Comparison of ENCODE assay signal across 8 cellular contexts in the genomic region with DNA sequence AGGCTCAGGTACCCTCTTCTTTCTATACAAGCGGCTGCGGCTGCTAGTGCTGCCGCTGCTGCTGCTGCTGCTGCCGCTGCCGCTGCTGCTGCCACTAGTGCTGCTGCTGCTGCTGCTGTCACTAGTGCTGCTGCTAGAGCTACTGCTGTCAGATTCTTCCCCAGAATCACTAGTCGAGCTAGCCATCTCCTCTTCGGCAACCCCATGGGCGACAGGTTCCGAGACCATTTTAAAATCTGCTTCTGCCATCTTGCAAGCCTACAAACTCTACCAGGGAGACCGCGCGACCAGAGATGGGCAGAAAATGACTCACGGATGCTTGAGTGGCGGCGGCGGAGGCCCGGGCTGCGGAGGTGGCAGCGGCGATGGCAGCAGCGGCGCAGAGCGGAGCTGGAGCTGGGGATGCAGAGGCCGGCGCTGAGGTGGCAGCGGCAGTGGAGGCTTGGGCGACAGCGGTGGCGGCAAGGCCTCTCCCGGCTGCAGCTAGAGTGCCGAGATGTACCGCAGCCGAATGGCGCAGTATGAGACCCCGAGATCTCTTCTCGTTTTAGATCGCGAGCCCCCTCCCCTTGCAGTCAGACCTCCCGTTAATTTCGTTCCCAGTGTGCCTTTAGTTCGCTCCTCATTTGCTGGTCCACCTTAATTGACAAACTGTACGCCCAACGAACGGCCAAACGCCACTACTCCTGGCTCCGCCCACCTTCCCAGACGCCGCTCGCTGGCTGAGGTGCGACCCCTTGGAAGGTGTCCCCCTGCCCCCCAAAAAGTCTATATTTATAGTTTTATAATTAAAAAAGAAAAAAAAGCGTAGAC. TPM values are rescaled to one million over a fixed set of nuclear protein-coding genes. Genes with fewer than 3 reads are reported as not detected.
DNase-seq lines count a peak whose midpoint lies in the region; ATAC-seq, FAIRE-seq and TF ChIP-seq lines count a peak whose summit lies in the region.

A gene with protein sequence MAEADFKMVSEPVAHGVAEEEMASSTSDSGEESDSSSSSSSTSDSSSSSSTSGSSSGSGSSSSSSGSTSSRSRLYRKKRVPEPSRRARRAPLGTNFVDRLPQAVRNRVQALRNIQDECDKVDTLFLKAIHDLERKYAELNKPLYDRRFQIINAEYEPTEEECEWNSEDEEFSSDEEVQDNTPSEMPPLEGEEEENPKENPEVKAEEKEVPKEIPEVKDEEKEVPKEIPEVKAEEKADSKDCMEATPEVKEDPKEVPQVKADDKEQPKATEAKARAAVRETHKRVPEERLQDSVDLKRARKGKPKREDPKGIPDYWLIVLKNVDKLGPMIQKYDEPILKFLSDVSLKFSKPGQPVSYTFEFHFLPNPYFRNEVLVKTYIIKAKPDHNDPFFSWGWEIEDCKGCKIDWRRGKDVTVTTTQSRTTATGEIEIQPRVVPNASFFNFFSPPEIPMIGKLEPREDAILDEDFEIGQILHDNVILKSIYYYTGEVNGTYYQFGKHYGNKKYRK (minus strand): TSS at position 523 of the 813 bp plus-strand sequence. CDS start 274 bp downstream, at position 249.

- WGBS in H1 (ENCODE audit: extremely low coverage in 1 of 2, insufficient coverage in 1 of 2, insufficient read length in 1 of 2, insufficient replicate concordance in 2 of 2, low coverage in 1 of 2, low lambda C conversion rate in 2 of 2, missing lambda C conversion rate in 1 of 2), 2 experiments, result 1% methylated on average over 15 of the region's 51 CpGs; no CpG with 5 or more reads in 1 of the 2 experiments

- no peak within 1 kb of the TSS for H2BK12ac ChIP-seq in H1 (ENCODE audit: low read depth, low read length)

- H2AK5ac ChIP-seq in H1 (ENCODE audit: low read depth, low read length), result no peak within 1 kb of the TSS

- peaks cover 0 to 18% of the 10 kb centered on the region in 2 experiments; a peak in 2 of 4 replicates for H3K79me2 ChIP-seq in H1 (ENCODE audit: control insufficient read depth in 1 of 2, insufficient read depth in 2 of 2, low read length in 2 of 2)

- peak within 1 kb of the TSS; percentile 68; the same call in 1 of the 2 replicates for H4K8ac ChIP-seq in H1 (ENCODE audit: extremely low read depth, insufficient read depth, low read length)

- H3K23ac ChIP-seq in H1 (ENCODE audit: insufficient read length), result no peak within 1 kb of the TSS

- peak within 1 kb of the TSS; percentile 90; the same call in 1 of the 2 replicates for H2AFZ ChIP-seq in H1 (ENCODE audit: low read length)

- H3K36me3 ChIP-seq in H1 (ENCODE audit: control insufficient read depth in 2 of 4, insufficient read depth in 4 of 4, low read length in 3 of 4), result no peaks in the 10 kb centered on the region

- no peaks in the 10 kb centered on the region for H4K20me1 ChIP-seq in H1 (replicated peaks in 1 of 2; ENCODE audit: control insufficient read depth in 1 of 2, insufficient read depth in 2 of 2, low read length in 2 of 2)

- no peak within 1 kb of the TSS for H2BK5ac ChIP-seq in H1 (ENCODE audit: low read depth, low read length)

- H3K4me1 ChIP-seq in H1 (replicated peaks in 1 of 4; ENCODE audit: control insufficient read depth in 3 of 4, insufficient read depth in 4 of 4, low read length in 3 of 4), result peaks cover 0 to 3% (median 0%) of the 10 kb centered on the region in 4 experiments; a peak in 3 of 7 replicates

- H4K91ac ChIP-seq in H1 (replicated peaks; ENCODE audit: insufficient read length, low read length), result no peak within 1 kb of the TSS

- H3K4me2 ChIP-seq in H1 (ENCODE audit: insufficient read depth in 1 of 2, low read depth in 2 of 2, low read length in 2 of 2), result peak within 1 kb of the TSS; percentile 69 to 88

- H3K27me3 ChIP-seq in H1 (replicated peaks in 1 of 4; ENCODE audit: control insufficient read depth in 3 of 4, extremely low read depth in 1 of 4, insufficient read depth in 3 of 4, low read length in 3 of 4), result no peaks in the 10 kb centered on the region

- no peak within 1 kb of the TSS for H3K14ac ChIP-seq in H1 (ENCODE audit: insufficient read length)

- DNase-seq in AG08396 (ENCODE audit: low spot score) (peak; percentile 69), NCI-H2171 treated with DMSO at 0.1 percent for 48 hours (lab: John Stamatoyannopoulos, UW) (peak; percentile 95), H1 (ENCODE audit: low read depth in 1 of 2, low spot score in 2 of 2) (peak; percentile 44 to 63), lung microvascular endothelial cell (ENCODE audit: low read depth in 2 of 2) (peak; percentile 23 to 73), SW480 (ENCODE audit: low spot score) (no peak)
- peak; percentile 4 for DNase-seq in activated CD8-positive, alpha-beta memory T cell treated with anti-CD3 and anti-CD28 coated beads, Interleukin-2, amount 50 U/mL, for 1 hour (ENCODE audit: extremely low read depth)
- DNase-seq in stimulated activated CD4-positive, alpha-beta T cell treated with anti-CD3 and anti-CD28 coated beads, TNF-alpha, amount 100 ng/mL, for 24 hours (ENCODE audit: low read depth in 3 of 3), result peak; percentile 12 to 54 (median 24)

- TF ChIP-seq CTCF in H1 (IDR thresholded peaks at IDR 0.05; ENCODE audit: control extremely low read depth in 1 of 3, insufficient read depth in 1 of 3, low read depth in 1 of 3, low read length in 3 of 3), result no peak

- peak within 1 kb of the TSS; percentile 60 to 79 (median 72) for H3K9ac ChIP-seq in H1 (replicated peaks in 1 of 4; ENCODE audit: extremely low read depth in 1 of 4, low read depth in 3 of 4, low read length in 3 of 4)

- POLR2A ChIA-PET in H1 (lab: Charles Lee; ENCODE audit: partially characterized antibody), result interaction anchor here (1.4 kb wide), 1 partner anchor 16 kb away, joined by 3 read pairs; no protein-coding TSS in a partner anchor

- peak within 1 kb of the TSS; percentile 72 to 95 (median 79) for H3K4me3 ChIP-seq in H1 (ENCODE audit: extremely low read depth in 1 of 4, insufficient read depth in 2 of 4, low read depth in 3 of 4, low read length in 4 of 4)

- no peaks in the 10 kb centered on the region for H3K9me3 ChIP-seq in H1 (ENCODE audit: insufficient read depth in 2 of 2, low read depth in 1 of 2, low read length in 1 of 2)

- TF ChIP-seq EP300 in H1 (IDR thresholded peaks at IDR 0.05; ENCODE audit: borderline replicate concordance in 1 of 2, low read depth in 2 of 2, low read length in 2 of 2), result no peak

- no peak within 1 kb of the TSS for H3K27ac ChIP-seq in H1 (ENCODE audit: low read depth, low read length)

- H3K56ac ChIP-seq in H1 (replicated peaks; ENCODE audit: insufficient read length, low read depth, low read length), result no peak within 1 kb of the TSS

- no peak for TF ChIP-seq RAD21 in H1 (IDR thresholded peaks at IDR 0.05 in 1 of 2, conservative IDR thresholded peaks at IDR 0.05 in 1 of 2; ENCODE audit: low read depth in 2 of 2, low read length in 2 of 2)

- H3K18ac ChIP-seq in H1 (ENCODE audit: extremely low read depth, low read length), result no peak within 1 kb of the TSS

- H3K79me1 ChIP-seq in H1 (ENCODE audit: low read depth, low read length), result no peaks in the 10 kb centered on the region

- peak; percentile 24 to 68 for TF ChIP-seq POLR2A in H1 (IDR thresholded peaks at IDR 0.05; ENCODE audit: control extremely low read depth in 1 of 2, low read depth in 2 of 2, low read length in 2 of 2)

- no peak within 1 kb of the TSS for H2BK15ac ChIP-seq in H1 (ENCODE audit: low read length)

- H2BK120ac ChIP-seq in H1 (replicated peaks; ENCODE audit: low read depth, low read length), result no peak within 1 kb of the TSS

- FAIRE-seq in H1 (lab: Jason Lieb, UNC), result peak; percentile 88

- CTCF ChIA-PET in H1 (lab: Charles Lee; ENCODE audit: partially characterized antibody), result interaction anchor here (0.9 kb wide), 1 partner anchor 12 kb away, joined by 3 read pairs; no protein-coding TSS in a partner anchor

- ATAC-seq in GM21825 (IDR thresholded peaks at IDR 0.05; ENCODE audit: unreplicated experiment), result peak; percentile 50

- no peak within 1 kb of the TSS for H3K4ac ChIP-seq in H1 (replicated peaks; ENCODE audit: insufficient read length, low read depth, low read length)

- H4K5ac ChIP-seq in H1 (ENCODE audit: insufficient read length, low read depth, low read length), result no peak within 1 kb of the TSS

- H2BK20ac ChIP-seq in H1 (ENCODE audit: low read length), result no peak within 1 kb of the TSS

- no peaks in the 10 kb centered on the region for H3K23me2 ChIP-seq in H1 (ENCODE audit: low read depth, low read length)

TF ChIP-seq in H1, 55 proteins besides CTCF, POLR2A, EP300 and RAD21 (continues in another document):
- peak; percentile 66 for TF ChIP-seq PHF8 (conservative IDR thresholded peaks at IDR 0.05; ENCODE audit: low read depth, low read length)
- peak; percentile 32 to 47; a peak in 1 of 4 replicates for TF ChIP-seq SIN3A (conservative IDR thresholded peaks at IDR 0.05 in 1 of 2, IDR thresholded peaks at IDR 0.05 in 1 of 2; ENCODE audit: low read depth in 1 of 2, low read length in 2 of 2)
- TF ChIP-seq CHD2 (IDR thresholded peaks at IDR 0.05; ENCODE audit: low read length), result peak; percentile 79
- peak; percentile 67; the same call in 1 of the 2 replicates for TF ChIP-seq SP1 (IDR thresholded peaks at IDR 0.05; ENCODE audit: low read depth, low read length)
- peak; percentile 70 for TF ChIP-seq TAF1 (IDR thresholded peaks at IDR 0.05; ENCODE audit: low read depth, low read length)
- TF ChIP-seq POLR2AphosphoS5 (IDR thresholded peaks at IDR 0.05; ENCODE audit: low read depth, low read length), result peak; percentile 64; the same call in 1 of the 2 replicates
- TF ChIP-seq ASH2L (IDR thresholded peaks at IDR 0.05; ENCODE audit: low read length), result peak; percentile 49
- TF ChIP-seq SRF (IDR thresholded peaks at IDR 0.05; ENCODE audit: low read depth, low read length), result no peak
- peak; percentile 6; the same call in 1 of the 2 replicates for TF ChIP-seq YY1 (IDR thresholded peaks at IDR 0.05; ENCODE audit: low read depth, low read length)
- no peak for TF ChIP-seq FOSL1 (IDR thresholded peaks at IDR 0.05; ENCODE audit: insufficient read depth, low read depth, low read length)
- TF ChIP-seq TAF7 (optimal IDR thresholded peaks at IDR 0.05; ENCODE audit: borderline replicate concordance, low read depth, low read length), result peak; percentile 38
- peak; percentile 66 for TF ChIP-seq BRCA1 (IDR thresholded peaks at IDR 0.05; ENCODE audit: low read depth, low read length)
- peak; percentile 59; the same call in 1 of the 2 replicates for TF ChIP-seq TBP (IDR thresholded peaks at IDR 0.05; ENCODE audit: low read depth, low read length)
- TF ChIP-seq KDM4A (IDR thresholded peaks at IDR 0.05; ENCODE audit: low read depth, low read length, severe bottlenecking), result peak; percentile 40

RNA-seq across cellular contexts. Expression of the gene that starts here (rescaled TPM):
- 55.2 and 58.8 TPM in 2 replicates for total RNA-seq in H1 (2021; fragmentation: NEBNext Ultra II Directional; extraction: Animal tissue kit (Norgen Biotek cat#: 25700))
- polyA plus RNA-seq in H1 (2011; rRNA removed), result 12.2 and 17.3 TPM in 2 replicates
- polyA plus RNA-seq in H1 (2011; cell fraction: cytosol; rRNA removed), result 24.4 TPM
- 7.7 TPM for polyA plus RNA-seq in H1 (2011; cell fraction: nucleus; rRNA removed)
- 21.1 to 39.9 TPM (median 24.1 TPM) in 4 replicates for polyA plus RNA-seq in H1 (2012, experiment 1 of 2)
- polyA plus RNA-seq in H1 (2012, experiment 2 of 2), result 4.4 TPM
- polyA plus RNA-seq in H1 (2013, experiment 1 of 2), result 25.8 TPM
- 23.5 TPM for polyA plus RNA-seq in H1 (2013, experiment 2 of 2)
- polyA minus RNA-seq in H1 (2011; rRNA and poly(A)+ RNA removed), result 5.7 and 8.6 TPM in 2 replicates
- polyA minus RNA-seq in H1 (2011; cell fraction: cytosol; rRNA and poly(A)+ RNA removed), result 16.3 TPM
- polyA minus RNA-seq in H1 (2011; cell fraction: nucleus; rRNA and poly(A)+ RNA removed), result 10.0 TPM
- 0.44 and 1.4 TPM in 2 replicates for total RNA-seq in lung microvascular endothelial cell

Comparison
In these comparisons a context has a peak if more than half of its experiments do, and no peak if none do; other contexts are left out.
1. RNA of the gene that starts here (total RNA-seq): 55.2 to 58.8 TPM in H1; 0.44 to 1.4 TPM in lung microvascular endothelial cell; every median in the first group is over 10 times any median in the second.